8 cellular contexts compared by ENCODE assay signal in the genomic region with DNA sequence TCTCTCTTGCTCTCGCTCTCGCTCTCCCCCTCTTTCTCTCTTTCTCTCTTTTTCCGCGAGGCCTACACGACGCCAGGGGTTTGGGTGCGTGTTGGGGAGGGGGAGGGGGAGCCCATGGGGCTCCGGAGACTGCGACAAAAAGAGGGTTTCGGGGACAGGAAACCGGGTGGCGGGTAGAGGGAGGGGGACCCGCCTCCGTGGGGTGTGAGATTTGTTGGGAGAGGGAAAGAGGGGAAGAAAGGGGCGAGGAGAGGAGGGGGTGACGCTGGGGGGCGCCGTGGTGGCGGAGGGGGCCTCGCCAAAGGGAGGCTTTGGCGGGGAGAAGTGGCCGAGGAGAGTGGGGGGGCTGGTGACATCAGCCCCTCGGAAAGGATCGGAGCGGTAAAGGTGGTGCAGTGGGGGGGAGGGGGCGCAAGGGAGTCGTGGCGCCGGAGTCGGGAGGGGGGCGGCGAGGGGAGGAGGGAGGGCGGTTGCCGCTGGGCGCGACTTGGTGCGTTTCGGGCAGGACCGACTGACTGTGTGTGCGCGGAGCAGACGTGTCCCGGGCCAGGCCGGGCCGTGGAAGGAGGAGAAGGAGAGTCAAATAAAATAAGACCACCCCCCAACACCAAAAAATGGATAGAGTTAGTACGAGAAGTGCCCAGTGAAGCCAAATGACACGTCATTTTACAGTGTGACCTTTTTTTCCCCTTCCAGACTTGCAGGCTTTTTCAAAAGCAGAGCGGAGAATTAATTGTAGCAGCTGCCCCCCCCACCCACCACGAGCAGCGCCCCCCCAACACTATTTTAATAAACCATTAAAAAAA. TPM values are rescaled to one million over a fixed set of nuclear protein-coding genes. Genes with fewer than 3 reads are reported as not detected.
A peak's percentile ranks its signal among the peaks of the same experiment; 100 is the strongest.
DNase-seq lines count a peak whose midpoint lies in the region; ATAC-seq and TF ChIP-seq lines count a peak whose summit lies in the region.

No MANE protein-coding gene starts in this region.

- no peak for ATAC-seq in GM19397 (IDR thresholded peaks at IDR 0.05; ENCODE audit: unreplicated experiment)

- in situ Hi-C loops in transverse colon (cut with MboI; ENCODE audit: low pct_ligation_motif_present in 1 of 4, low pct_unique_long_range_greater_than_20kb in 1 of 4, low sequenced_read_pairs in 3 of 4): no loop called here

- peaks cover 5% of the 10 kb centered on the region for H3K27me3 Mint-ChIP-seq in activated naive CD4-positive, alpha-beta T cell treated with anti-CD3 and anti-CD28 coated beads, Interleukin-2, amount 10 ng/mL, durations not matched to agents 7 days and 5 days
- peaks cover 21% of the 10 kb centered on the region for H3K27me3 Mint-ChIP-seq in glutamatergic neuron (ENCODE audit: unreplicated experiment)
- H3K27me3 Mint-ChIP-seq in osteocyte (ENCODE audit: unreplicated experiment): no peaks in the 10 kb centered on the region

- H3K9me3 Mint-ChIP-seq in activated naive CD4-positive, alpha-beta T cell treated with anti-CD3 and anti-CD28 coated beads, Interleukin-2, amount 10 ng/mL, durations not matched to agents 7 days and 5 days: no peaks in the 10 kb centered on the region
- peaks cover 20% of the 10 kb centered on the region for H3K9me3 Mint-ChIP-seq in glutamatergic neuron (ENCODE audit: unreplicated experiment)
- H3K9me3 Mint-ChIP-seq in osteocyte (ENCODE audit: unreplicated experiment): no peaks in the 10 kb centered on the region

- intact Hi-C loops in transverse colon (cut with DNase I; ENCODE audit: low total_unique reads): loop anchor here (5.0 to 10.0 kb wide), 3 partner anchors 92 to 240 kb away; partner anchors contain the start of genes ATP5F1E, NELFCD and STX16

- WGBS in transverse colon (ENCODE audit: low coverage in 1 of 2), 2 donors: 0% methylated on average over 17 to 33 of the region's 50 CpGs

- peak; percentile 25 for TF ChIP-seq POLR2A in transverse colon (IDR thresholded peaks at IDR 0.05)

- peak overlapping the region; percentile 79 for H3K4me3 ChIP-seq in GM12864 (ENCODE audit: low read depth, low read length)
- peak overlapping the region; percentile 64 for H3K4me3 ChIP-seq in SJSA1
- H3K4me3 ChIP-seq in transverse colon: peak overlapping the region; percentile 87 to 100 (median 94)

- TF ChIP-seq EP300 in transverse colon (IDR thresholded peaks at IDR 0.05; ENCODE audit: low read depth): no peak

- H3K27ac ChIP-seq in KOPT-K1 (ENCODE audit: low read depth, low read length, poor library complexity, severe bottlenecking): peak overlapping the region; percentile 98
- peak overlapping the region; percentile 96 for H3K27ac ChIP-seq in SJSA1
- peak overlapping the region; percentile 99 to 100 (median 100) for H3K27ac ChIP-seq in transverse colon

- CTCF ChIA-PET in activated naive CD4-positive, alpha-beta T cell treated with anti-CD3 and anti-CD28 coated beads, Interleukin-2, amount 10 ng/mL, durations not matched to agents 7 days and 5 days (lab: Charles Lee): no interaction called here

- H3K36me3 ChIP-seq in KOPT-K1 (ENCODE audit: insufficient read depth, low read length) (peaks cover 21% of the 10 kb centered on the region), SJSA1 (peaks cover 37% of the 10 kb centered on the region), transverse colon (no peaks in the 10 kb centered on the region)

- H3K4me1 ChIP-seq in SJSA1 (replicated peaks) (peaks cover 49% of the 10 kb centered on the region), transverse colon (peaks cover 23 to 54% (median 29%) of the 10 kb centered on the region in 4 donors)

- no peak for DNase-seq in GM12864 (ENCODE audit: low read depth)
- peak; percentile 65 to 83 for DNase-seq in SJSA1 (ENCODE audit: low read depth in 1 of 2, low spot score in 2 of 2)
- peak; percentile 85 for DNase-seq in activated naive CD4-positive, alpha-beta T cell treated with anti-CD3 and anti-CD28 coated beads, Interleukin-2, amount 10 ng/mL, durations not matched to agents 7 days and 5 days
- peak; percentile 87 for DNase-seq in glutamatergic neuron
- DNase-seq in osteocyte (ENCODE audit: extremely low spot score, unreplicated experiment): peak; percentile 86
- DNase-seq in transverse colon: peak; percentile 80

- H3K27ac Mint-ChIP-seq in activated naive CD4-positive, alpha-beta T cell treated with anti-CD3 and anti-CD28 coated beads, Interleukin-2, amount 10 ng/mL, durations not matched to agents 7 days and 5 days: peak overlapping the region; percentile 99
- peak overlapping the region; percentile 98 for H3K27ac Mint-ChIP-seq in glutamatergic neuron (ENCODE audit: unreplicated experiment)
- H3K27ac Mint-ChIP-seq in osteocyte (ENCODE audit: unreplicated experiment): peak overlapping the region; percentile 98

- H3K9me3 ChIP-seq in KOPT-K1 (ENCODE audit: insufficient read depth, low read length, poor library complexity, severe bottlenecking) (no peaks in the 10 kb centered on the region), SJSA1 (replicated peaks) (no peaks in the 10 kb centered on the region), transverse colon (no peaks in the 10 kb centered on the region)

- H3K4me3 Mint-ChIP-seq in activated naive CD4-positive, alpha-beta T cell treated with anti-CD3 and anti-CD28 coated beads, Interleukin-2, amount 10 ng/mL, durations not matched to agents 7 days and 5 days: peak overlapping the region; percentile 97
- H3K4me3 Mint-ChIP-seq in glutamatergic neuron (ENCODE audit: unreplicated experiment) (peak overlapping the region; percentile 92), osteocyte (ENCODE audit: unreplicated experiment) (peak overlapping the region; percentile 93)

- TF ChIP-seq CTCF in GM12864 (IDR thresholded peaks at IDR 0.05; ENCODE audit: low read depth, low read length, missing control alignments): peak; percentile 28
- no peak for TF ChIP-seq CTCF in glutamatergic neuron (IDR thresholded peaks at IDR 0.05; ENCODE audit: partially characterized antibody, unreplicated experiment)
- no peak for TF ChIP-seq CTCF in osteocyte (IDR thresholded peaks at IDR 0.05)
- no peak for TF ChIP-seq CTCF in transverse colon (IDR thresholded peaks at IDR 0.05)

- H3K36me3 Mint-ChIP-seq in activated naive CD4-positive, alpha-beta T cell treated with anti-CD3 and anti-CD28 coated beads, Interleukin-2, amount 10 ng/mL, durations not matched to agents 7 days and 5 days: peaks cover 37% of the 10 kb centered on the region
- H3K36me3 Mint-ChIP-seq in glutamatergic neuron (ENCODE audit: unreplicated experiment) (no peaks in the 10 kb centered on the region), osteocyte (ENCODE audit: unreplicated experiment) (peaks cover 10% of the 10 kb centered on the region)

- H3K27me3 ChIP-seq in SJSA1 (replicated peaks): 0 out of 2 replicates have a peak, but pooled peaks cover 5% of the 10 kb centered on the region
- no peaks in the 10 kb centered on the region for H3K27me3 ChIP-seq in transverse colon

- H3K4me1 Mint-ChIP-seq in activated naive CD4-positive, alpha-beta T cell treated with anti-CD3 and anti-CD28 coated beads, Interleukin-2, amount 10 ng/mL, durations not matched to agents 7 days and 5 days: peaks cover 50% of the 10 kb centered on the region
- H3K4me1 Mint-ChIP-seq in glutamatergic neuron (ENCODE audit: low read depth, unreplicated experiment) (peaks cover 38% of the 10 kb centered on the region), osteocyte (ENCODE audit: unreplicated experiment) (peaks cover 49% of the 10 kb centered on the region)

RNA-seq across cellular contexts. Expression of gene GNAS, which starts 39.8 kb away (rescaled TPM):
- total RNA-seq in SJSA1 (2014; rRNA removed; shearing (Covaris generic)): 726 and 1,015 TPM in 2 replicates
- total RNA-seq in glutamatergic neuron (ENCODE audit: unreplicated experiment) (1,989 TPM), osteocyte (1,150 and 1,173 TPM in 2 replicates), transverse colon (100 to 1,000 TPM; 501 to 716 (median 535) TPM)

RNA-seq across cellular contexts. Expression of gene GNAS-AS1, which starts 41.6 kb away (rescaled TPM):
- total RNA-seq in SJSA1 (2014; rRNA removed; shearing (Covaris generic)): not detected in 2 replicates
- total RNA-seq in glutamatergic neuron (ENCODE audit: unreplicated experiment) (11.7 TPM), osteocyte (1.5 and 2.0 TPM in 2 replicates), transverse colon (1 to 10 TPM in 1 of 4 donors, under 1 TPM in 1, not detected in 2; 0.55 to 1.1 TPM)
